8 cellular contexts compared by ENCODE assay signal in genomic region chr7:55018361-55019328, GRCh38. TPM values are rescaled to one million over a fixed set of nuclear protein-coding genes. Genes with fewer than 3 reads are reported as not detected.
DNase-seq lines count a peak whose midpoint lies in the region; ATAC-seq and TF ChIP-seq lines count a peak whose summit lies in the region.

Gene EGFR (plus strand): TSS chr7:55019017. CDS start chr7:55019278, 261 bp downstream.

- ATAC-seq in GM18909 (IDR thresholded peaks at IDR 0.05; ENCODE audit: poor library complexity, unreplicated experiment) (peak; percentile 40), HG03378 (IDR thresholded peaks at IDR 0.05; ENCODE audit: unreplicated experiment) (no peak)

- no peaks in the 10 kb centered on the region for H3K36me3 ChIP-seq in muscle layer of duodenum (ENCODE audit: control insufficient read depth in 1 of 2, insufficient read depth in 2 of 2, low read length in 2 of 2)
- H3K36me3 ChIP-seq in vagina: no peaks in the 10 kb centered on the region

- POLR2A ChIA-PET in activated CD4-positive, alpha-beta memory T cell treated with anti-CD3 and anti-CD28 coated beads, Interleukin-2, amount 10 ng/mL, durations not matched to agents 7 days and 5 days (lab: Charles Lee): interaction anchor here (1.7 kb wide), 1 partner anchor 55 kb away, joined by 4 read pairs; no protein-coding TSS in a partner anchor

- H3K4me1 Mint-ChIP-seq in activated CD4-positive, alpha-beta memory T cell treated with anti-CD3 and anti-CD28 coated beads, Interleukin-2, amount 10 ng/mL, durations not matched to agents 7 days and 5 days: no peaks in the 10 kb centered on the region

- no peaks in the 10 kb centered on the region for H3K36me3 Mint-ChIP-seq in activated CD4-positive, alpha-beta memory T cell treated with anti-CD3 and anti-CD28 coated beads, Interleukin-2, amount 10 ng/mL, durations not matched to agents 7 days and 5 days (ENCODE audit: low read depth)

- H3K27ac Mint-ChIP-seq in activated CD4-positive, alpha-beta memory T cell treated with anti-CD3 and anti-CD28 coated beads, Interleukin-2, amount 10 ng/mL, durations not matched to agents 7 days and 5 days: no peak within 1 kb of the TSS

- H3K4me3 Mint-ChIP-seq in activated CD4-positive, alpha-beta memory T cell treated with anti-CD3 and anti-CD28 coated beads, Interleukin-2, amount 10 ng/mL, durations not matched to agents 7 days and 5 days: no peak within 1 kb of the TSS

- TF ChIP-seq CTCF in fibroblast of pulmonary artery (IDR thresholded peaks at IDR 0.05; ENCODE audit: low read length, missing control alignments): no peak
- TF ChIP-seq CTCF in vagina (IDR thresholded peaks at IDR 0.05): no peak

- H3K9me3 ChIP-seq in muscle layer of duodenum (ENCODE audit: control insufficient read depth in 1 of 2, low read length in 2 of 2) (no peaks in the 10 kb centered on the region), vagina (no peaks in the 10 kb centered on the region)

- CTCF ChIA-PET in activated CD4-positive, alpha-beta memory T cell treated with anti-CD3 and anti-CD28 coated beads, Interleukin-2, amount 10 ng/mL, durations not matched to agents 7 days and 5 days (lab: Charles Lee): interaction anchor here (0.8 to 1.7 kb wide), 2 partner anchors 20 to 237 kb away, joined by 3 to 5 read pairs; no protein-coding TSS in a partner anchor

- intact Hi-C loops in vagina (cut with DNase I): loop anchor here (5.0 to 10.0 kb wide), 2 partner anchors 181 to 236 kb away; no protein-coding TSS in a partner anchor

- no peaks in the 10 kb centered on the region for H3K9me3 Mint-ChIP-seq in activated CD4-positive, alpha-beta memory T cell treated with anti-CD3 and anti-CD28 coated beads, Interleukin-2, amount 10 ng/mL, durations not matched to agents 7 days and 5 days

- H3K27me3 ChIP-seq in muscle layer of duodenum (ENCODE audit: low read depth, low read length): no peaks in the 10 kb centered on the region
- no peaks in the 10 kb centered on the region for H3K27me3 ChIP-seq in vagina

- H3K4me3 ChIP-seq in fibroblast of pulmonary artery (replicated peaks; ENCODE audit: low read depth, low read length): peak within 1 kb of the TSS; percentile 73
- peak within 1 kb of the TSS; percentile 47 to 74 for H3K4me3 ChIP-seq in muscle layer of duodenum (ENCODE audit: low read depth in 1 of 2, low read length in 2 of 2)
- H3K4me3 ChIP-seq in vagina: peak within 1 kb of the TSS; percentile 57 to 98

- H3K27ac ChIP-seq in muscle layer of duodenum (ENCODE audit: low read length) (peak within 1 kb of the TSS; percentile 64), vagina (peak within 1 kb of the TSS; percentile 89)

- DNase-seq in 8988T: peak; percentile 80
- peak; percentile 75 to 79 for DNase-seq in SW 1271 (lab: John Stamatoyannopoulos, UW)
- peak; percentile 77 for DNase-seq in fibroblast of pulmonary artery (ENCODE audit: low read depth)
- DNase-seq in vagina (ENCODE audit: extremely low spot score in 2 of 2): no peak
- DNase-seq in activated CD4-positive, alpha-beta memory T cell treated with anti-CD3 and anti-CD28 coated beads, Interleukin-2, amount 10 ng/mL, durations not matched to agents 7 days and 5 days: no peak

- peak in 1 of 2 donors; percentile 98 for TF ChIP-seq POLR2A in vagina (IDR thresholded peaks at IDR 0.05)

- H3K4me1 ChIP-seq in muscle layer of duodenum (ENCODE audit: control insufficient read depth in 1 of 2, insufficient read depth in 2 of 2, low read length in 2 of 2) (peaks cover 7 to 9% of the 10 kb centered on the region in 2 donors), vagina (peaks cover 40% of the 10 kb centered on the region)

- H3K27me3 Mint-ChIP-seq in activated CD4-positive, alpha-beta memory T cell treated with anti-CD3 and anti-CD28 coated beads, Interleukin-2, amount 10 ng/mL, durations not matched to agents 7 days and 5 days: peaks cover 59% of the 10 kb centered on the region

RNA-seq across cellular contexts. Expression of gene EGFR, which starts in this region (rescaled TPM):
- 130 TPM for total RNA-seq in vagina
- total RNA-seq in activated CD4-positive, alpha-beta memory T cell treated with anti-CD3 and anti-CD28 coated beads, Interleukin-2, amount 10 ng/mL, durations not matched to agents 7 days and 5 days: not detected

Comparison
In these comparisons a context has a peak if more than half of its experiments do, and no peak if none do; other contexts are left out.
1. RNA of gene EGFR (total RNA-seq): 130 TPM in vagina (single experiment); not detected in activated CD4-positive, alpha-beta memory T cell treated with anti-CD3 and anti-CD28 coated beads, Interleukin-2, amount 10 ng/mL, durations not matched to agents 7 days and 5 days; every median in the first group is over 100 times any median in the second.
2. DNase-seq: peak in 8988T (single experiment), SW 1271 (2 of 2) and fibroblast of pulmonary artery (single experiment); none in vagina (0 of 2) and activated CD4-positive, alpha-beta memory T cell treated with anti-CD3 and anti-CD28 coated beads, Interleukin-2, amount 10 ng/mL, durations not matched to agents 7 days and 5 days (single experiment).
3. Peak in every context shown above with its lines, with median percentiles within 50 percentile points of each other: H3K4me3 ChIP-seq.